ENCODE assay signal across 2 cellular contexts in genomic region chr19:57786286-57786685, GRCh38.
TF ChIP-seq lines count a peak whose summit lies in the region.

No MANE protein-coding gene starts in this region.

TF ChIP-seq in GM23338, 12 proteins besides CTCF, POLR2A, EP300 and RAD21:
- TF ChIP-seq EZH2 (IDR thresholded peaks at IDR 0.05; ENCODE audit: low read depth, unreplicated experiment) (no peak), ETS1 (IDR thresholded peaks at IDR 0.05) (no peak), EZH2phosphoT487 (IDR thresholded peaks at IDR 0.05; ENCODE audit: unreplicated experiment) (no peak), ZNF114 (CRISPR knock-in tag; IDR thresholded peaks at IDR 0.05) (no peak), POLR2AphosphoS5 (IDR thresholded peaks at IDR 0.05; ENCODE audit: low read depth) (no peak), ZNF462 (CRISPR knock-in tag; IDR thresholded peaks at IDR 0.05) (no peak), STAT1 (IDR thresholded peaks at IDR 0.05; ENCODE audit: unreplicated experiment) (no peak), REST (IDR thresholded peaks at IDR 0.05; ENCODE audit: unreplicated experiment) (no peak), CREB1 (CRISPR knock-in tag; IDR thresholded peaks at IDR 0.05; ENCODE audit: low read depth) (no peak), ZNF331 (CRISPR knock-in tag; IDR thresholded peaks at IDR 0.05; ENCODE audit: low read depth) (no peak), JUNB (IDR thresholded peaks at IDR 0.05; ENCODE audit: unreplicated experiment) (no peak), NANOG (IDR thresholded peaks at IDR 0.05; ENCODE audit: borderline replicate concordance) (no peak)

TF ChIP-seq in GM12878, 131 proteins besides CTCF, POLR2A, EP300 and RAD21:
- no peak for TF ChIP-seq ZNF384 (IDR thresholded peaks at IDR 0.05; ENCODE audit: borderline replicate concordance, low read depth, low read length)
- TF ChIP-seq FOS (IDR thresholded peaks at IDR 0.05; ENCODE audit: borderline replicate concordance, extremely low read depth, insufficient read length), result no peak
- no peak for TF ChIP-seq ZNF622 (IDR thresholded peaks at IDR 0.05)
- TF ChIP-seq SMAD5 (IDR thresholded peaks at IDR 0.05; ENCODE audit: low read depth), result no peak
- TF ChIP-seq STAT1 (conservative IDR thresholded peaks at IDR 0.05), result no peak
- no peak for TF ChIP-seq ZBTB33 (IDR thresholded peaks at IDR 0.05)
- TF ChIP-seq, protein P1, sequence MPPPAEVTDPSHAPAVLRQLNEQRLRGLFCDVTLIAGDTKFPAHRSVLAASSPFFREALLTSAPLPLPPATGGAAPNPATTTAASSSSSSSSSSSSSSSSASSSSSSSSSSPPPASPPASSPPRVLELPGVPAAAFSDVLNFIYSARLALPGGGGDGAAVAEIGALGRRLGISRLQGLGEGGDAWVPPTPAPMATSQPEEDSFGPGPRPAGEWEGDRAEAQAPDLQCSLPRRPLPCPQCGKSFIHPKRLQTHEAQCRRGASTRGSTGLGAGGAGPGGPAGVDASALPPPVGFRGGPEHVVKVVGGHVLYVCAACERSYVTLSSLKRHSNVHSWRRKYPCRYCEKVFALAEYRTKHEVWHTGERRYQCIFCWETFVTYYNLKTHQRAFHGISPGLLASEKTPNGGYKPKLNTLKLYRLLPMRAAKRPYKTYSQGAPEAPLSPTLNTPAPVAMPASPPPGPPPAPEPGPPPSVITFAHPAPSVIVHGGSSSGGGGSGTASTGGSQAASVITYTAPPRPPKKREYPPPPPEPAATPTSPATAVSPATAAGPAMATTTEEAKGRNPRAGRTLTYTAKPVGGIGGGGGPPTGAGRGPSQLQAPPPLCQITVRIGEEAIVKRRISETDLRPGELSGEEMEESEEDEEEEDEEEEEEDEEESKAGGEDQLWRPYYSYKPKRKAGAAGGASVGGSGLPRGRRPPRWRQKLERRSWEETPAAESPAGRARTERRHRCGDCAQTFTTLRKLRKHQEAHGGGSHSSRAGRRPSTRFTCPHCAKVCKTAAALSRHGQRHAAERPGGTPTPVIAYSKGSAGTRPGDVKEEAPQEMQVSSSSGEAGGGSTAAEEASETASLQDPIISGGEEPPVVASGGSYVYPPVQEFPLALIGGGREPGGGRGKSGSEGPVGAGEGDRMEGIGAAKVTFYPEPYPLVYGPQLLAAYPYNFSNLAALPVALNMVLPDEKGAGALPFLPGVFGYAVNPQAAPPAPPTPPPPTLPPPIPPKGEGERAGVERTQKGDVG (CRISPR knock-in tag; IDR thresholded peaks at IDR 0.05), result no peak
- TF ChIP-seq HDAC6 (IDR thresholded peaks at IDR 0.05; ENCODE audit: unreplicated experiment), result no peak
- TF ChIP-seq PML (IDR thresholded peaks at IDR 0.05; ENCODE audit: low read length), result no peak
- no peak for TF ChIP-seq DPF2 (IDR thresholded peaks at IDR 0.05)
- no peak for TF ChIP-seq KLF5 (IDR thresholded peaks at IDR 0.05; ENCODE audit: partially characterized antibody)
- TF ChIP-seq ZNF24 (IDR thresholded peaks at IDR 0.05), result no peak
- no peak for TF ChIP-seq PRDM15 (CRISPR knock-in tag; IDR thresholded peaks at IDR 0.05)
